In the genomic region with DNA sequence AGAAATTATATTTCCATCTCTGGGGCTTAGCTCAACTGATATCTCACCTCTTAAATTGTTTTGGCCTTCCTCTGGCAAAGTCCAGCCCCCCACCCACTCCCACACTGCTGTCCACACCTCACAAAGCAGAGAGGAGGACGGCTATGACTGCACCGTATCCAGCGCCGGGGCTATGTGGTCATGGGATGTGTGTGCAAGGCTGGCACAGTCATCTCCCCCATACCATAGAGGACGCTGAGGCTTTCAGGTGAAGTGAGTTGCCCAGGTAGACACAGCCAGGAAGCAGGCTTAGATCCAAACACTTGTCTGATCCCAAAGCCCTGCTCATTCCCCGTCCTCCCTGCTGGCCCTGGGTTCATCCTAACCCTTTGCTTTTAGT, we compare ENCODE assay signal across 23 cellular contexts.
DNase-seq lines count a peak whose midpoint lies in the region; ATAC-seq, FAIRE-seq and TF ChIP-seq lines count a peak whose summit lies in the region.
"Had no signal": no experiment of that assay in that cellular context is flagged by ENCODE, and none has a peak within 500 bp of the region (broad histone marks: within the 10 kb centered on the region; RNA-seq: fewer than 3 reads in every experiment).

No MANE protein-coding gene starts in this region.

- TF ChIP-seq POLR2A in H1 (IDR thresholded peaks at IDR 0.05; ENCODE audit: control extremely low read depth in 1 of 2, low read depth in 2 of 2, low read length in 2 of 2) (no peak), upper lobe of left lung (IDR thresholded peaks at IDR 0.05) (no peak)

- TF ChIP-seq EP300 in H1 (IDR thresholded peaks at IDR 0.05; ENCODE audit: borderline replicate concordance in 1 of 2, low read depth in 2 of 2, low read length in 2 of 2) (no peak), upper lobe of left lung (IDR thresholded peaks at IDR 0.05) (no peak)

- no peak overlapping the region for H2BK15ac ChIP-seq in H1 (ENCODE audit: low read length)

- H3K4me2 ChIP-seq in H1 (ENCODE audit: insufficient read depth in 1 of 2, low read depth in 2 of 2, low read length in 2 of 2): no peak overlapping the region
- H3K4me2 ChIP-seq in neural progenitor cell: no peak overlapping the region

- no peak overlapping the region for H3K18ac ChIP-seq in H1 (ENCODE audit: extremely low read depth, low read length)

- H3K4me1 ChIP-seq in left ventricle myocardium inferior (peaks cover 92% of the 10 kb centered on the region), H1 (replicated peaks in 1 of 4; ENCODE audit: control insufficient read depth in 3 of 4, insufficient read depth in 4 of 4, low read length in 3 of 4) (peaks cover 0 to 4% (median 0%) of the 10 kb centered on the region in 4 experiments; a peak in 1 of 7 replicates), upper lobe of left lung (peaks cover 73 to 86% (median 82%) of the 10 kb centered on the region in 4 donors), neural progenitor cell (peaks cover 7% of the 10 kb centered on the region)
- H3K4me1 ChIP-seq in naive thymus-derived CD4-positive, alpha-beta T cell (ENCODE audit: control insufficient read depth in 2 of 2, insufficient read depth in 2 of 2, low read length in 2 of 2): peaks cover 48 to 87% of the 10 kb centered on the region in 2 donors
- peaks cover 58% of the 10 kb centered on the region for H3K4me1 ChIP-seq in effector memory CD4-positive, alpha-beta T cell (ENCODE audit: control insufficient read depth, insufficient read depth, low read length, poor library complexity, severe bottlenecking)
- H3K4me1 ChIP-seq: pancreas had no signal

- no peak overlapping the region for H3K9ac ChIP-seq in H1 (replicated peaks in 1 of 4; ENCODE audit: extremely low read depth in 1 of 4, low read depth in 3 of 4, low read length in 3 of 4)
- no peak overlapping the region for H3K9ac ChIP-seq in neural progenitor cell

- H3K79me2 ChIP-seq in H1 (ENCODE audit: control insufficient read depth in 1 of 2, insufficient read depth in 2 of 2, low read length in 2 of 2) (no peaks in the 10 kb centered on the region), neural progenitor cell (ENCODE audit: low read depth) (no peaks in the 10 kb centered on the region)

- DNase-seq in left ventricle myocardium inferior (no peak), Right ventricle myocardium superior (no peak), H1 (ENCODE audit: low read depth in 1 of 2, low spot score in 2 of 2) (no peak), upper lobe of left lung (no peak), posterior vena cava (ENCODE audit: low spot score) (no peak), neural progenitor cell (ENCODE audit: low spot score) (no peak)
- DNase-seq in naive thymus-derived CD4-positive, alpha-beta T cell: no peak
- no peak for DNase-seq in effector memory CD4-positive, alpha-beta T cell
- DNase-seq: activated CD4-positive, alpha-beta T cell treated with anti-CD3 and anti-CD28 coated beads, Interleukin-2, amount 50 U/mL, for 4 hours; activated effector memory CD4-positive, alpha-beta T cell treated with anti-CD3 and anti-CD28 coated beads, Interleukin-2, amount 50 U/mL, for 16 hours; activated T-cell treated with anti-CD3 and anti-CD28 coated beads for 4 hours; amniotic stem cell; DMS 273 treated with DMSO at 0.1 percent for 48 hours; NCI-H1092; NCI-H2081; OCI-M1; SHP77 treated with DMSO at 0.1 percent for 48 hours had no signal

- H3K56ac ChIP-seq in H1 (replicated peaks; ENCODE audit: insufficient read length, low read depth, low read length): no peak overlapping the region

- H4K91ac ChIP-seq in H1 (replicated peaks; ENCODE audit: insufficient read length, low read length): no peak overlapping the region

- H4K5ac ChIP-seq in H1 (ENCODE audit: insufficient read length, low read depth, low read length): no peak overlapping the region

- H4K20me1 ChIP-seq in H1 (replicated peaks in 1 of 2; ENCODE audit: control insufficient read depth in 1 of 2, insufficient read depth in 2 of 2, low read length in 2 of 2): no peaks in the 10 kb centered on the region
- no peaks in the 10 kb centered on the region for H4K20me1 ChIP-seq in neural progenitor cell (ENCODE audit: low read depth)

- H3F3A ChIP-seq in neural progenitor cell (ENCODE audit: low read depth): no peaks in the 10 kb centered on the region

- no peak overlapping the region for H2AK5ac ChIP-seq in H1 (ENCODE audit: low read depth, low read length)

- H3K4ac ChIP-seq in H1 (replicated peaks; ENCODE audit: insufficient read length, low read depth, low read length): no peak overlapping the region

- H3K36me3 ChIP-seq in left ventricle myocardium inferior: no peaks in the 10 kb centered on the region
- no peaks in the 10 kb centered on the region for H3K36me3 ChIP-seq in H1 (ENCODE audit: control insufficient read depth in 2 of 4, insufficient read depth in 4 of 4, low read length in 3 of 4)
- no peaks in the 10 kb centered on the region for H3K36me3 ChIP-seq in naive thymus-derived CD4-positive, alpha-beta T cell (ENCODE audit: control insufficient read depth in 2 of 3, insufficient read depth in 3 of 3, low read length in 3 of 3)
- no peaks in the 10 kb centered on the region for H3K36me3 ChIP-seq in upper lobe of left lung
- no peaks in the 10 kb centered on the region for H3K36me3 ChIP-seq in neural progenitor cell
- H3K36me3 ChIP-seq in effector memory CD4-positive, alpha-beta T cell (ENCODE audit: control insufficient read depth, insufficient read depth, low read length): no peaks in the 10 kb centered on the region
- H3K36me3 ChIP-seq: cardiac muscle cell, pancreas, suprapubic skin had no signal

- intact Hi-C loops in left ventricle myocardium inferior (cut with micrococcal nuclease): no loop called here
- intact Hi-C loops in Right ventricle myocardium superior (cut with DNase I): no loop called here
- intact Hi-C loops in naive thymus-derived CD4-positive, alpha-beta T cell (cut with micrococcal nuclease): no loop called here
- intact Hi-C loops in posterior vena cava (cut with DNase I): no loop called here

- H3K79me1 ChIP-seq in H1 (ENCODE audit: low read depth, low read length): no peaks in the 10 kb centered on the region

- no peak for TF ChIP-seq RAD21 in H1 (IDR thresholded peaks at IDR 0.05 in 1 of 2, conservative IDR thresholded peaks at IDR 0.05 in 1 of 2; ENCODE audit: low read depth in 2 of 2, low read length in 2 of 2)

- WGBS in H1 (ENCODE audit: extremely low coverage in 1 of 2, insufficient coverage in 1 of 2, insufficient read length in 1 of 2, insufficient replicate concordance in 2 of 2, low coverage in 1 of 2, low lambda C conversion rate in 2 of 2, missing lambda C conversion rate in 1 of 2), 2 experiments: 99% methylated on average over 6 of the region's 6 CpGs; no CpG with 5 or more reads in 1 of the 2 experiments
- WGBS in upper lobe of left lung, 2 donors: 88 to 90% methylated on average over 6 of the region's 6 CpGs

- H3K36me3 Mint-ChIP-seq in naive thymus-derived CD4-positive, alpha-beta T cell: peaks cover 0 to 9% (median 0%) of the 10 kb centered on the region in 5 donors
- H3K36me3 Mint-ChIP-seq in neural progenitor cell: no peaks in the 10 kb centered on the region
- H3K36me3 Mint-ChIP-seq: CD14-positive monocyte had no signal

- H2AFZ ChIP-seq in H1 (ENCODE audit: low read length) (no peak overlapping the region), neural progenitor cell (replicated peaks) (no peak overlapping the region)

- POLR2A ChIA-PET in H1 (lab: Charles Lee; ENCODE audit: partially characterized antibody): no interaction called here
- POLR2A ChIA-PET in naive thymus-derived CD4-positive, alpha-beta T cell (lab: Charles Lee): no interaction called here

- peak overlapping the region in 6 of 9 donors; percentile 22 to 95 (median 80) for H3K27ac Mint-ChIP-seq in naive thymus-derived CD4-positive, alpha-beta T cell
- no peak overlapping the region for H3K27ac Mint-ChIP-seq in neural progenitor cell
- H3K27ac Mint-ChIP-seq: dendritic cell treated with granulocyte-macrophage colony-stimulating factor and Interleukin-4, amounts not matched to agents 40 ng/mL and 50 ng/mL, for 4 days had no signal

- H3K4me1 Mint-ChIP-seq in naive thymus-derived CD4-positive, alpha-beta T cell: peaks cover 71 to 97% (median 86%) of the 10 kb centered on the region in 7 donors
- peaks cover 30% of the 10 kb centered on the region for H3K4me1 Mint-ChIP-seq in neural progenitor cell

- H3K27me3 ChIP-seq in left ventricle myocardium inferior (ENCODE audit: low read depth) (no peaks in the 10 kb centered on the region), H1 (replicated peaks in 1 of 4; ENCODE audit: control insufficient read depth in 3 of 4, extremely low read depth in 1 of 4, insufficient read depth in 3 of 4, low read length in 3 of 4) (no peaks in the 10 kb centered on the region), upper lobe of left lung (no peaks in the 10 kb centered on the region), neural progenitor cell (peaks cover 3% of the 10 kb centered on the region)
- H3K27me3 ChIP-seq in naive thymus-derived CD4-positive, alpha-beta T cell (ENCODE audit: control insufficient read depth in 2 of 2, insufficient read depth in 2 of 2, low read length in 2 of 2): no peaks in the 10 kb centered on the region
- H3K27me3 ChIP-seq in effector memory CD4-positive, alpha-beta T cell (replicated peaks; ENCODE audit: control insufficient read depth, insufficient read depth, low read length, poor library complexity, severe bottlenecking): no peaks in the 10 kb centered on the region
- H3K27me3 ChIP-seq: cardiac muscle cell, pancreas, suprapubic skin had no signal

- no peaks in the 10 kb centered on the region for H3K27me3 Mint-ChIP-seq in naive thymus-derived CD4-positive, alpha-beta T cell
- peaks cover 5% of the 10 kb centered on the region for H3K27me3 Mint-ChIP-seq in neural progenitor cell (ENCODE audit: insufficient read depth, low read depth)
- H3K27me3 Mint-ChIP-seq: dendritic cell treated with granulocyte-macrophage colony-stimulating factor and Interleukin-4, amounts not matched to agents 40 ng/mL and 50 ng/mL, for 4 days had no signal

- no peak overlapping the region for H3K23ac ChIP-seq in H1 (ENCODE audit: insufficient read length)

- H3K9me3 ChIP-seq in left ventricle myocardium inferior (replicated peaks) (no peaks in the 10 kb centered on the region), H1 (ENCODE audit: insufficient read depth in 2 of 2, low read depth in 1 of 2, low read length in 1 of 2) (no peaks in the 10 kb centered on the region), upper lobe of left lung (no peaks in the 10 kb centered on the region), neural progenitor cell (ENCODE audit: low read depth) (no peaks in the 10 kb centered on the region)
- H3K9me3 ChIP-seq in naive thymus-derived CD4-positive, alpha-beta T cell (ENCODE audit: control insufficient read depth in 2 of 3, low read length in 3 of 3): no peaks in the 10 kb centered on the region
- no peaks in the 10 kb centered on the region for H3K9me3 ChIP-seq in effector memory CD4-positive, alpha-beta T cell (ENCODE audit: control insufficient read depth, low read length)
- H3K9me3 ChIP-seq: pancreas, suprapubic skin had no signal

- H3K4me3 Mint-ChIP-seq in naive thymus-derived CD4-positive, alpha-beta T cell: peak overlapping the region in 3 of 10 donors; percentile 20 to 77 (median 75)
- H3K4me3 Mint-ChIP-seq in neural progenitor cell: no peak overlapping the region
- H3K4me3 Mint-ChIP-seq: CD14-positive monocyte; dendritic cell treated with granulocyte-macrophage colony-stimulating factor and Interleukin-4, amounts not matched to agents 40 ng/mL and 50 ng/mL, for 4 days had no signal

- ATAC-seq in Right ventricle myocardium superior (ENCODE audit: poor library complexity) (no peak), upper lobe of left lung (ENCODE audit: low FRiP score in 2 of 2) (no peak)
- ATAC-seq in naive thymus-derived CD4-positive, alpha-beta T cell: no peak
- ATAC-seq: pancreas had no signal

- no peak overlapping the region for H2BK120ac ChIP-seq in H1 (replicated peaks; ENCODE audit: low read depth, low read length)

- H4K8ac ChIP-seq in H1 (ENCODE audit: extremely low read depth, insufficient read depth, low read length): peak overlapping the region; percentile 15; the same call in 1 of the 2 replicates

- H2BK5ac ChIP-seq in H1 (ENCODE audit: low read depth, low read length): no peak overlapping the region

- FAIRE-seq in H1 (lab: Jason Lieb, UNC): no peak
- FAIRE-seq: HepG2, pancreas had no signal

- H3K4me3 ChIP-seq in left ventricle myocardium inferior (no peak overlapping the region), H1 (ENCODE audit: extremely low read depth in 1 of 4, insufficient read depth in 2 of 4, low read depth in 3 of 4, low read length in 4 of 4) (no peak overlapping the region), upper lobe of left lung (no peak overlapping the region), neural progenitor cell (no peak overlapping the region)
- H3K4me3 ChIP-seq in naive thymus-derived CD4-positive, alpha-beta T cell (ENCODE audit: low read length): no peak overlapping the region
- H3K4me3 ChIP-seq in effector memory CD4-positive, alpha-beta T cell (ENCODE audit: insufficient read depth, low read depth, low read length, poor library complexity, severe bottlenecking): no peak overlapping the region
- H3K4me3 ChIP-seq: cardiac muscle cell, pancreas, suprapubic skin had no signal

- H3K27ac ChIP-seq in left ventricle myocardium inferior (replicated peaks) (peak overlapping the region; percentile 81), H1 (ENCODE audit: low read depth, low read length) (no peak overlapping the region), upper lobe of left lung (peak overlapping the region; percentile 68 to 83 (median 74)), neural progenitor cell (no peak overlapping the region)
- no peak overlapping the region for H3K27ac ChIP-seq in naive thymus-derived CD4-positive, alpha-beta T cell (ENCODE audit: low read depth, low read length)
- no peak overlapping the region for H3K27ac ChIP-seq in effector memory CD4-positive, alpha-beta T cell (ENCODE audit: insufficient read depth, low read length, poor library complexity, severe bottlenecking)
- H3K27ac ChIP-seq: cardiac muscle cell, pancreas, suprapubic skin had no signal

- H3K14ac ChIP-seq in H1 (ENCODE audit: insufficient read length): no peak overlapping the region

- no peaks in the 10 kb centered on the region for H3K9me3 Mint-ChIP-seq in naive thymus-derived CD4-positive, alpha-beta T cell
- no peaks in the 10 kb centered on the region for H3K9me3 Mint-ChIP-seq in neural progenitor cell

- H3K23me2 ChIP-seq in H1 (ENCODE audit: low read depth, low read length): peaks cover 2% of the 10 kb centered on the region; the same call in 1 of the 2 replicates

- H2BK20ac ChIP-seq in H1 (ENCODE audit: low read length): no peak overlapping the region

- TF ChIP-seq CTCF in left ventricle myocardium inferior (IDR thresholded peaks at IDR 0.05; ENCODE audit: borderline replicate concordance) (no peak), H1 (IDR thresholded peaks at IDR 0.05; ENCODE audit: control extremely low read depth in 1 of 3, insufficient read depth in 1 of 3, low read depth in 1 of 3, low read length in 3 of 3) (no peak), upper lobe of left lung (IDR thresholded peaks at IDR 0.05) (no peak), neural progenitor cell (IDR thresholded peaks at IDR 0.05) (no peak)

- no peak overlapping the region for H2BK12ac ChIP-seq in H1 (ENCODE audit: low read depth, low read length)

- CTCF ChIA-PET in H1 (lab: Charles Lee; ENCODE audit: partially characterized antibody): interaction anchor here (1.2 kb wide), 2 partner anchors 35 to 88 kb away, joined by 3 read pairs; no protein-coding TSS in a partner anchor
- CTCF ChIA-PET in naive thymus-derived CD4-positive, alpha-beta T cell (lab: Charles Lee): no interaction called here

Comparison
In these comparisons a context has a peak if more than half of its experiments do, and no peak if none do; other contexts are left out.
1. H3K27ac ChIP-seq: peak in left ventricle myocardium inferior (single experiment) and upper lobe of left lung (4 of 4); none in H1 (single experiment), naive thymus-derived CD4-positive, alpha-beta T cell (single experiment), neural progenitor cell (single experiment) and effector memory CD4-positive, alpha-beta T cell (single experiment).